Comparison of ENCODE assay signal across 8 cellular contexts in the genomic region with DNA sequence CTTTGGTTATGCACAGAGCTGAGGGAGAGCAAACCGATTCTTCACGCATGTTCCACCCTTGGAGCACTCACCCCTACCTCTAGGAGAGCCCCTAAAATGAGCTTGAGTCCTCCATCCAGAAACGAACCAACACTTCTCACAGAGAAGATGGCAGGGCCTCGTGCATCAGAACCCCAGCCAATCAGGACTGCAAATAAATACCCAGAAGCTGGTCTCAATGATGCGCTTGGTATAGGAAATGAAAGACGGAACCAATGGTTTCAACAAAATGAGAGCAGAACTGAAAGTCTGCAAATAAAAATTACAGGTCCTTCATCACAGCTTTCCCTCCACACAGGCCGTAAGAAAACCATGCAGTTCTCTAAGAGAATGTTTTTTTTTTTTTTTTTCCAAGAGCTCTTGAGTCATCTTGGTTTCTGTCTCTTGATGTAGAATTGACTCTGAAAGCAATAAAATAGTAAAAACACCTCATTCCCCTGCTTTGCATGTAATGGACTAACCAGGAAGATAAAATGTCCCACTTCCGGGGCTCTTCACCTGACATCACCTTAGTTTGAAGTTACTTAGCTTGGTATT. TPM values are rescaled to one million over a fixed set of nuclear protein-coding genes. Genes with fewer than 3 reads are reported as not detected.
DNase-seq lines count a peak whose midpoint lies in the region; ATAC-seq and TF ChIP-seq lines count a peak whose summit lies in the region.

No MANE protein-coding gene starts in this region.

- H3K9ac ChIP-seq in MM.1S (ENCODE audit: low read length) = no peak overlapping the region

- WGBS in esophagus, 2 donors = 82 to 86% methylated on average over 8 of the region's 8 CpGs

- no peaks in the 10 kb centered on the region for H3K27me3 ChIP-seq in MM.1S (replicated peaks; ENCODE audit: insufficient read depth, low read length)
- H3K27me3 ChIP-seq in esophagus (ENCODE audit: control insufficient read depth in 1 of 2, insufficient read depth in 2 of 2, low read length in 2 of 2) = no peaks in the 10 kb centered on the region

- POLR2A ChIA-PET in GM10248 (lab: Yijun Ruan, JAX) = interaction anchor here (0.7 to 1.5 kb wide), 3 partner anchors 13 to 552 kb away, joined by 4 to 10 read pairs (median 4); a partner anchor contains a TSS

- H3K9me3 ChIP-seq in MM.1S (replicated peaks; ENCODE audit: insufficient read depth, low read length) = no peaks in the 10 kb centered on the region
- H3K9me3 ChIP-seq in esophagus (ENCODE audit: control insufficient read depth in 2 of 2, insufficient read depth in 1 of 2, low read depth in 1 of 2, low read length in 1 of 2) = no peaks in the 10 kb centered on the region

- intact Hi-C loops in posterior vena cava (cut with DNase I) = loop anchor here (5.0 to 10.0 kb wide), 4 partner anchors 219 to 894 kb away; no protein-coding TSS in a partner anchor
- intact Hi-C loops in Right ventricle myocardium inferior (cut with DNase I) = no loop called here

- TF ChIP-seq CTCF in GM10248 (IDR thresholded peaks at IDR 0.05; ENCODE audit: control extremely low read depth, extremely low read depth, low read depth, missing control alignments) (no peak), MM.1S (IDR thresholded peaks at IDR 0.05; ENCODE audit: low read length) (no peak)

- no peak overlapping the region for H2AFZ ChIP-seq in MM.1S (ENCODE audit: low read length)

- DNase-seq in GM10248 (ENCODE audit: extremely low spot score) = peak; percentile 51
- DNase-seq in MM.1S = peak; percentile 39
- no peak for DNase-seq in posterior vena cava (ENCODE audit: low spot score)
- no peak for DNase-seq in NCI-H1048 (lab: John Stamatoyannopoulos, UW)
- no peak for DNase-seq in RPMI8226
- no peak for DNase-seq in Right ventricle myocardium inferior (ENCODE audit: missing footprints)

- peaks cover 46% of the 10 kb centered on the region for H3F3A ChIP-seq in MM.1S (ENCODE audit: insufficient read depth, low read length)

- H3K79me2 ChIP-seq in MM.1S (ENCODE audit: low read length) = no peaks in the 10 kb centered on the region

- CTCF ChIA-PET in GM10248 (lab: Yijun Ruan, JAX) = interaction anchor here (0.8 to 1.4 kb wide), 3 partner anchors 13 to 17 kb away, joined by 3 to 4 read pairs (median 4); no protein-coding TSS in a partner anchor

- H3K4me3 ChIP-seq in MM.1S (ENCODE audit: low read length) (no peak overlapping the region), esophagus (ENCODE audit: low read depth in 1 of 2, low read length in 2 of 2) (no peak overlapping the region)

- H3K9me2 ChIP-seq in MM.1S (replicated peaks; ENCODE audit: insufficient read depth, low read length) = no peaks in the 10 kb centered on the region

- H3K27ac ChIP-seq in MM.1S (ENCODE audit: low read length) (peak overlapping the region; percentile 47; the same call in 1 of the 2 replicates), esophagus (ENCODE audit: low read depth in 2 of 2, low read length in 1 of 2) (peak overlapping the region; percentile 32 to 61)

- no peaks in the 10 kb centered on the region for H4K20me1 ChIP-seq in MM.1S (ENCODE audit: insufficient read depth, low read length)

- H3K36me3 ChIP-seq in MM.1S (replicated peaks; ENCODE audit: insufficient read depth, low read length) (no peaks in the 10 kb centered on the region), esophagus (ENCODE audit: control insufficient read depth in 2 of 2, insufficient read depth in 2 of 2, low read length in 1 of 2) (no peaks in the 10 kb centered on the region)

- peak; percentile 62 for ATAC-seq in GM21528 (IDR thresholded peaks at IDR 0.05; ENCODE audit: low FRiP score, unreplicated experiment)
- no peak for ATAC-seq in Right ventricle myocardium inferior

- H3K4me1 ChIP-seq in MM.1S (ENCODE audit: low read length) (peaks cover 71% of the 10 kb centered on the region), esophagus (ENCODE audit: control insufficient read depth in 2 of 2, insufficient read depth in 2 of 2, low read length in 1 of 2) (peaks cover 6 to 7% of the 10 kb centered on the region in 2 donors)

- H3K4me2 ChIP-seq in MM.1S (ENCODE audit: low read depth, low read length) = no peak overlapping the region

RNA-seq across cellular contexts. Expression of a gene that starts 23.8 kb away (rescaled TPM):
- polyA plus RNA-seq in esophagus = 10 to 100 TPM; 41.6 to 44.7 TPM
- total RNA-seq in posterior vena cava (100 to 1,000 TPM; 183 to 493 TPM), Right ventricle myocardium inferior (68.4 TPM)

Comparison
In these comparisons a context has a peak if more than half of its experiments do, and no peak if none do; other contexts are left out.
1. DNase-seq: peak in GM10248 (single experiment) and MM.1S (single experiment); none in posterior vena cava (single experiment), NCI-H1048 (single experiment), RPMI8226 (single experiment) and Right ventricle myocardium inferior (single experiment).